Comparison of ENCODE assay signal across 8 cellular contexts in the genomic region with DNA sequence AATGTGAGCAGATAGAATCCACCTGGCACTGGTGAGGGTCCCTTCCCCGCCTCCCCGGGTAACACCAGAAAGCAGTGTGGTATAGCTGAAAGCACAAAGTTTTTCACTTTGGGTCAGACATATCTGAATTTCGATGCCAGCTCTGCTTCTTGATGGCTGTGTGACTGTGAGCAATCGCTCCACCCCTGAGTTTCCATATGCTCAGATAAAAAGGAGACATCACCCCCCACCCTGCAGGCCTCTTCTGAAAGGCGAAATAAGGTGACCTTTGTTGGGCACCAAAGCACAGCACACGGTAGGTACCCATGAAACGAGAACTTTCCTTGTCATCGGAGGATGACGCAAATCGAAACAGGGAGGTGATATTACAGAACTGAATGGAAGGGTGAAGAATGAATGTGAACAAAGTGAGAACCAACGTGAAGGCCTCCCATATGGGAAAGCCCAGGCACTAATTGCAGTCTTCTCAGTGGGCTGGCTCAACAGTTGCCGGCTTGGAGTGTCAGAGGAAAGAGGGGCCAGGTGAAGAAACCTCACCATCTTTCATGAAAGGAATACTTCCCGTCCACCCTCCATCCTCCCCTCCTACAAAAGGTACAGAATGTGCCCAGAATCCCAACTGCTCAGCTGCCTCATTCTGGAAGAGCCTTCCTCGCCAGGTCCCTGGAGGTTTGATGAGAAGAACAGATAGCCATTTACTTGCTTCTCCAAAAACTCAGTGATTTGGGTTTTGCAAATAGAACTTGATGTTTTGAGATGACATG.
DNase-seq lines count a peak whose midpoint lies in the region; ATAC-seq and TF ChIP-seq lines count a peak whose summit lies in the region.

No MANE protein-coding gene starts in this region.

- peak; percentile 71 to 83 for DNase-seq in activated CD4-positive, alpha-beta T cell treated with anti-CD3 and anti-CD28 coated beads, Interleukin-2, amount 50 U/mL, for 48 hours
- peak; percentile 90 for DNase-seq in stimulated activated CD4-positive, alpha-beta T cell treated with anti-CD3 and anti-CD28 coated beads, Interleukin-1b, Interleukin-23, amount 100 ng/mL, for 48 hours
- DNase-seq in medulla oblongata (ENCODE audit: extremely low spot score) (no peak), gastrocnemius medialis (no peak), HuH-7 (ENCODE audit: low spot score) (no peak), NCI-H69 (lab: John Stamatoyannopoulos, UW) (no peak)

- in situ Hi-C loops in gastrocnemius medialis (cut with MboI; ENCODE audit: low sequenced_read_pairs in 4 of 4): no loop called here

- no peaks in the 10 kb centered on the region for H3K4me1 ChIP-seq in gastrocnemius medialis

- no peaks in the 10 kb centered on the region for H3K36me3 ChIP-seq in gastrocnemius medialis

- no peak for TF ChIP-seq CTCF in gastrocnemius medialis (IDR thresholded peaks at IDR 0.05 in 4 of 5, conservative IDR thresholded peaks at IDR 0.05 in 1 of 5)

- H3K27me3 ChIP-seq in gastrocnemius medialis: no peaks in the 10 kb centered on the region

- H3K9me3 ChIP-seq in gastrocnemius medialis: no peaks in the 10 kb centered on the region

- ATAC-seq in GM18909 (IDR thresholded peaks at IDR 0.05; ENCODE audit: poor library complexity, unreplicated experiment) (peak; percentile 75), HG02938 (IDR thresholded peaks at IDR 0.05; ENCODE audit: unreplicated experiment) (peak; percentile 76), gastrocnemius medialis (no peak)

- no peak overlapping the region for H3K27ac ChIP-seq in gastrocnemius medialis

- intact Hi-C loops in gastrocnemius medialis (cut with DNase I; ENCODE audit: low total_unique reads): no loop called here

- TF ChIP-seq POLR2A in gastrocnemius medialis (IDR thresholded peaks at IDR 0.05): no peak

- H3K4me3 ChIP-seq in gastrocnemius medialis: no peak overlapping the region

Comparison
In these comparisons a context has a peak if more than half of its experiments do, and no peak if none do; other contexts are left out.
1. ATAC-seq: peak in GM18909 (single experiment) and HG02938 (single experiment); none in gastrocnemius medialis (0 of 2).
2. DNase-seq: peak in activated CD4-positive, alpha-beta T cell treated with anti-CD3 and anti-CD28 coated beads, Interleukin-2, amount 50 U/mL, for 48 hours (2 of 2) and stimulated activated CD4-positive, alpha-beta T cell treated with anti-CD3 and anti-CD28 coated beads, Interleukin-1b, Interleukin-23, amount 100 ng/mL, for 48 hours (single experiment); none in medulla oblongata (single experiment), gastrocnemius medialis (0 of 2), HuH-7 (single experiment) and NCI-H69 (single experiment).